In genomic region chr9:37382982-37383357, GRCh38 we compare ENCODE assay signal across 1 cellular context.
TF ChIP-seq lines count a peak whose summit lies in the region.

No MANE protein-coding gene starts in this region.

TF ChIP-seq in SK-N-SH, 30 proteins besides CTCF, POLR2A, EP300 and RAD21 (continued from another document):
- TF ChIP-seq ZBTB33 (IDR thresholded peaks at IDR 0.05; ENCODE audit: borderline replicate concordance, low read depth): no peak
- TF ChIP-seq GATA2 (CRISPR knock-in tag; IDR thresholded peaks at IDR 0.05): no peak
- TF ChIP-seq, protein P1, sequence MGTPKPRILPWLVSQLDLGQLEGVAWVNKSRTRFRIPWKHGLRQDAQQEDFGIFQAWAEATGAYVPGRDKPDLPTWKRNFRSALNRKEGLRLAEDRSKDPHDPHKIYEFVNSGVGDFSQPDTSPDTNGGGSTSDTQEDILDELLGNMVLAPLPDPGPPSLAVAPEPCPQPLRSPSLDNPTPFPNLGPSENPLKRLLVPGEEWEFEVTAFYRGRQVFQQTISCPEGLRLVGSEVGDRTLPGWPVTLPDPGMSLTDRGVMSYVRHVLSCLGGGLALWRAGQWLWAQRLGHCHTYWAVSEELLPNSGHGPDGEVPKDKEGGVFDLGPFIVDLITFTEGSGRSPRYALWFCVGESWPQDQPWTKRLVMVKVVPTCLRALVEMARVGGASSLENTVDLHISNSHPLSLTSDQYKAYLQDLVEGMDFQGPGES (IDR thresholded peaks at IDR 0.05; ENCODE audit: low read depth, low read length): no peak
- no peak for TF ChIP-seq MAX (IDR thresholded peaks at IDR 0.05; ENCODE audit: low read depth)
- TF ChIP-seq GABPA (IDR thresholded peaks at IDR 0.05; ENCODE audit: low read depth): no peak
- TF ChIP-seq POLR2AphosphoS5 (IDR thresholded peaks at IDR 0.05; ENCODE audit: low read depth, low read length): no peak
- no peak for TF ChIP-seq RCOR1 (IDR thresholded peaks at IDR 0.05; ENCODE audit: low read length)
- no peak for TF ChIP-seq RXRA (IDR thresholded peaks at IDR 0.05; ENCODE audit: borderline replicate concordance, low read depth)
- TF ChIP-seq ELF1 (IDR thresholded peaks at IDR 0.05): no peak
- TF ChIP-seq SMC3 (IDR thresholded peaks at IDR 0.05; ENCODE audit: low read depth, low read length): no peak
- TF ChIP-seq RFX5 (IDR thresholded peaks at IDR 0.05; ENCODE audit: low read length): no peak
- TF ChIP-seq CHD2 (IDR thresholded peaks at IDR 0.05; ENCODE audit: low read length, partially characterized antibody): no peak
- TF ChIP-seq YY1 (IDR thresholded peaks at IDR 0.05; ENCODE audit: low read depth): no peak
- TF ChIP-seq USF1 (IDR thresholded peaks at IDR 0.05; ENCODE audit: borderline replicate concordance, low read depth): no peak
